8 cellular contexts compared by ENCODE assay signal in the genomic region with DNA sequence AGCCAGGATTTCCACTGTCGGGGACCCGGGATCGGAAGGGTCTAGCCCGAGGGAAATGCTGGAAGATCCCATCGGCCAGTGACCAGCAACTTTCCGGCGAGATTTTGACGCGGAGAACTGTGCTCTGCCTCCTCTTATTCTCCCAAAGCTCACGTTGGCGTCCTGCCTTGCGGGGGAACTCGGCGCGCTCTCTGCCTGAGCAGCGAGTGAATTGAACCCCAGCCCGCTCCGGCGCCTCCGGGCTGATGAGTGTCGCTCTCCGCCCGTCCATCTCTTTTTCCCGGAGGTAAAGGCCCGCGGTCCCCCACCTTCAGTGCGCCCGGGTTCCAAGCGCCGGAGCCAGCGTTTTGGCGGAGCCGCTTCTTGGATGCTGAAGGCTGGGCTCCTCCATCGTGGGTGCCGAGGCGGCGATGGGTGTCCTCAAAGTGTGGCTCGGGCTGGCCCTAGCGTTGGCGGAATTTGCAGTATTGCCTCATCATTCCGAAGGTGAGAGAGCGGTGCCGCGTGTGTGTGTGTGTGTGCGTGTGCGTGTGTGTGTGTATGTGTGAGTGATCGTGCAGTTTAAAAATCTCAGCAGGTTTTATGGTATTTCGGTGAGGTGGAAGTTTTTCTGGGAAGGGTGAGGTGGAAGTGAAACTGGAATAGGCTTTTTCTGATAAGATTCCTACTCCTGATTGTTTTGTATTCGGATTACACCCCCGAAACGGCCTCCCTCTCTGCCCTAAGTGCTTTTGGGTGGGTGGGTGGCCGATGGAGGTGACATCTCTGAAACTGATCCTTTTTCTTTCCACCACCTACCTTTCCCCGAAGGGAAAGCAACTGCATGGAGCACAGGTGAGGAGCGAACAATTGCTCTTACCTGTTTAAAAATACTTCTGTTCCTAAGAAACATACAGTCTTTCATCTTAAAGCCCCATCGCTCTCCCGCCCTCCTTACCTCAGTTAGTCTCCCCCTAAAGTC. TPM values are rescaled to one million over a fixed set of nuclear protein-coding genes. Genes with fewer than 3 reads are reported as not detected.
DNase-seq lines count a peak whose midpoint lies in the region; ATAC-seq and TF ChIP-seq lines count a peak whose summit lies in the region.

No MANE protein-coding gene starts in this region.

- peak overlapping the region; percentile 81 for H2AFZ ChIP-seq in parathyroid adenoma

- H3K36me3 ChIP-seq in adrenal gland (replicated peaks in 1 of 2) (no peaks in the 10 kb centered on the region), left ventricle myocardium inferior (no peaks in the 10 kb centered on the region), parathyroid adenoma (ENCODE audit: control insufficient read depth, insufficient read depth, low read length) (no peaks in the 10 kb centered on the region)

- DNase-seq in Ammon's horn (ENCODE audit: low spot score), result peak; percentile 26
- peak; percentile 35 for DNase-seq in NCI-H345 treated with DMSO at 0.1 percent for 48 hours (lab: John Stamatoyannopoulos, UW; ENCODE audit: unreplicated experiment)
- DNase-seq in adrenal gland, result peak; percentile 22 to 58 (median 32)
- peak; percentile 36 for DNase-seq in left ventricle myocardium inferior

- intact Hi-C loops in adrenal gland (cut with DNase I), result loop anchor here in 1 of 2 donors (10.0 kb wide), 1 partner anchor 457 kb away; no protein-coding TSS in a partner anchor
- intact Hi-C loops in left ventricle myocardium inferior (cut with micrococcal nuclease), result no loop called here

- H3K79me2 ChIP-seq in parathyroid adenoma, result no peaks in the 10 kb centered on the region

- no peak for TF ChIP-seq POLR2A in adrenal gland (IDR thresholded peaks at IDR 0.05)

- ATAC-seq in GM18907 (IDR thresholded peaks at IDR 0.05; ENCODE audit: unreplicated experiment) (peak; percentile 38), HG03520 (IDR thresholded peaks at IDR 0.05; ENCODE audit: unreplicated experiment) (no peak), GM18870 (IDR thresholded peaks at IDR 0.05; ENCODE audit: unreplicated experiment) (no peak)

- H3K4me1 ChIP-seq in adrenal gland (replicated peaks in 1 of 2) (peaks cover 28 to 35% of the 10 kb centered on the region in 2 donors), left ventricle myocardium inferior (peaks cover 34% of the 10 kb centered on the region), parathyroid adenoma (no peaks in the 10 kb centered on the region)

- H3K9me3 ChIP-seq in adrenal gland (replicated peaks in 1 of 3) (no peaks in the 10 kb centered on the region), left ventricle myocardium inferior (replicated peaks) (no peaks in the 10 kb centered on the region), parathyroid adenoma (ENCODE audit: control insufficient read depth, low read length) (no peaks in the 10 kb centered on the region)

- H3K27ac ChIP-seq in adrenal gland, result no peak overlapping the region
- H3K27ac ChIP-seq in left ventricle myocardium inferior (replicated peaks), result peak overlapping the region; percentile 91
- peak overlapping the region; percentile 61 for H3K27ac ChIP-seq in parathyroid adenoma

- 0 to 1% (median 1%) methylated on average over 18 to 56 of the region's 56 CpGs for WGBS in adrenal gland, 4 donors

- no peak overlapping the region for H3K9ac ChIP-seq in parathyroid adenoma

- peak overlapping the region; percentile 98 for H3K4me2 ChIP-seq in parathyroid adenoma (ENCODE audit: low read length)

- TF ChIP-seq CTCF in adrenal gland (IDR thresholded peaks at IDR 0.05) (no peak), left ventricle myocardium inferior (IDR thresholded peaks at IDR 0.05; ENCODE audit: borderline replicate concordance) (no peak), parathyroid adenoma (IDR thresholded peaks at IDR 0.05) (no peak)

- H3K4me3 ChIP-seq in adrenal gland (peak overlapping the region in 2 of 4 donors; percentile 33 to 47), left ventricle myocardium inferior (peak overlapping the region; percentile 84), parathyroid adenoma (ENCODE audit: low read depth, low read length) (peak overlapping the region; percentile 80)

- H3K27me3 ChIP-seq in adrenal gland (peaks cover 11% of the 10 kb centered on the region), left ventricle myocardium inferior (ENCODE audit: low read depth) (no peaks in the 10 kb centered on the region), parathyroid adenoma (ENCODE audit: control insufficient read depth, insufficient read depth, low read length) (no peaks in the 10 kb centered on the region)

RNA-seq across cellular contexts. Expression of a gene that starts 0.8 kb away (rescaled TPM):
- total RNA-seq in adrenal gland (1 to 10 TPM in 4 of 8 donors, under 1 TPM in 4; 0.61 to 2.3 (median 1.3) TPM), left ventricle myocardium inferior (1.4 TPM)
- under 1 TPM; 0.20 to 0.70 (median 0.64) TPM for polyA plus RNA-seq in adrenal gland

Comparison
In these comparisons a context has a peak if more than half of its experiments do, and no peak if none do; other contexts are left out.
1. H3K27ac ChIP-seq: peak in left ventricle myocardium inferior (single experiment) and parathyroid adenoma (single experiment); none in adrenal gland (0 of 5).
2. Peak in every context shown above with its lines, with median percentiles within 50 percentile points of each other: DNase-seq.